Comparison of ENCODE assay signal across 8 cellular contexts in genomic region chr16:73172621-73173312, GRCh38.
DNase-seq lines count a peak whose midpoint lies in the region; ATAC-seq, FAIRE-seq and TF ChIP-seq lines count a peak whose summit lies in the region.

No MANE protein-coding gene starts in this region.

- no peaks in the 10 kb centered on the region for H3K36me3 ChIP-seq in brain microvascular endothelial cell (replicated peaks)
- H3K36me3 ChIP-seq in thyroid gland = no peaks in the 10 kb centered on the region
- H3K36me3 ChIP-seq in WERI-Rb-1 = no peaks in the 10 kb centered on the region

- H3K4me3 ChIP-seq in AG04450 (ENCODE audit: low read depth, low read length) (0 out of 2 replicates have a peak overlapping the region, but pooled peaks have one; percentile 1), brain microvascular endothelial cell (ENCODE audit: low read depth, low read length) (no peak overlapping the region), thyroid gland (replicated peaks in 1 of 3) (no peak overlapping the region), WERI-Rb-1 (ENCODE audit: low read depth, low read length) (no peak overlapping the region)

- TF ChIP-seq CTCF in AG04450 (IDR thresholded peaks at IDR 0.05; ENCODE audit: low read depth, low read length) (peak; percentile 56), brain microvascular endothelial cell (IDR thresholded peaks at IDR 0.05; ENCODE audit: low read depth, low read length, missing control alignments) (peak; percentile 49), thyroid gland (IDR thresholded peaks at IDR 0.05) (peak in 4 of 6 experiments; percentile 1 to 64 (median 28)), WERI-Rb-1 (IDR thresholded peaks at IDR 0.05; ENCODE audit: low read depth, low read length) (no peak)

- CTCF ChIA-PET in AG04450 (lab: Charles Lee) = interaction anchor here (0.6 to 1.0 kb wide), 12 partner anchors 10 to 661 kb away, joined by 3 to 7 read pairs (median 4); no protein-coding TSS in a partner anchor

- intact Hi-C loops in left colon (cut with DNase I, micrococcal nuclease) (no loop called here), thyroid gland (cut with DNase I) (loop anchor here (10.0 kb wide), 1 partner anchor 108 kb away; no protein-coding TSS in a partner anchor)

- peak; percentile 67 for DNase-seq in AG04450 (ENCODE audit: low read depth, low spot score)
- DNase-seq in NCI-H1048 (lab: John Stamatoyannopoulos, UW) = peak; percentile 67
- DNase-seq in brain microvascular endothelial cell = peak; percentile 76
- DNase-seq in left colon = peak; percentile 81 to 84
- peak; percentile 70 to 76 for DNase-seq in thyroid gland
- no peak for DNase-seq in GM19238 (ENCODE audit: insufficient read length, low spot score)
- DNase-seq in GM19239 (ENCODE audit: insufficient read length, low spot score) = no peak
- no peak for DNase-seq in WERI-Rb-1

- POLR2A ChIA-PET in AG04450 (lab: Yijun Ruan, JAX) = interaction anchor here (0.7 to 1.2 kb wide), 7 partner anchors 41 to 284 kb away, joined by 3 to 11 read pairs (median 4); no protein-coding TSS in a partner anchor

- no peaks in the 10 kb centered on the region; the same call in 1 of the 2 replicates for H3K9me3 ChIP-seq in AG04450 (ENCODE audit: control insufficient read depth, insufficient read depth, low read length)
- no peaks in the 10 kb centered on the region for H3K9me3 ChIP-seq in thyroid gland
- H3K9me3 ChIP-seq in WERI-Rb-1 (ENCODE audit: severe bottlenecking) = no peaks in the 10 kb centered on the region

- no peaks in the 10 kb centered on the region for H3K27me3 ChIP-seq in AG04450 (ENCODE audit: control insufficient read depth, insufficient read depth, low read length)
- no peaks in the 10 kb centered on the region for H3K27me3 ChIP-seq in brain microvascular endothelial cell (replicated peaks)
- H3K27me3 ChIP-seq in thyroid gland = no peaks in the 10 kb centered on the region
- no peaks in the 10 kb centered on the region for H3K27me3 ChIP-seq in WERI-Rb-1 (ENCODE audit: insufficient read depth, low read depth, severe bottlenecking)

- H3K27ac ChIP-seq in AG04450 (ENCODE audit: low read depth, low read length) (peak overlapping the region; percentile 71), brain microvascular endothelial cell (peak overlapping the region; percentile 56), thyroid gland (peak overlapping the region; percentile 12 to 65 (median 38)), WERI-Rb-1 (no peak overlapping the region)

- FAIRE-seq in GM19239 (lab: Jason Lieb, UNC) = no peak

- no peak for TF ChIP-seq POLR2A in thyroid gland (IDR thresholded peaks at IDR 0.05)

- H3K4me1 ChIP-seq in thyroid gland = peaks cover 6 to 22% of the 10 kb centered on the region in 2 donors

- WGBS in thyroid gland, 2 donors = 29 to 36% methylated on average over 12 of the region's 12 CpGs

- in situ Hi-C loops in brain microvascular endothelial cell (cut with HindIII; ENCODE audit: low pct_ligation_motif_present, low sequenced_read_pairs) = no loop called here

- peak; percentile 91 for ATAC-seq in left colon

Comparison
In these comparisons a context has a peak if more than half of its experiments do, and no peak if none do; other contexts are left out.
1. DNase-seq: peak in AG04450 (single experiment), NCI-H1048 (single experiment), brain microvascular endothelial cell (single experiment), left colon (2 of 2) and thyroid gland (2 of 2); none in GM19238 (single experiment), GM19239 (single experiment) and WERI-Rb-1 (single experiment).